Comparison of ENCODE assay signal across 15 cellular contexts in the genomic region with DNA sequence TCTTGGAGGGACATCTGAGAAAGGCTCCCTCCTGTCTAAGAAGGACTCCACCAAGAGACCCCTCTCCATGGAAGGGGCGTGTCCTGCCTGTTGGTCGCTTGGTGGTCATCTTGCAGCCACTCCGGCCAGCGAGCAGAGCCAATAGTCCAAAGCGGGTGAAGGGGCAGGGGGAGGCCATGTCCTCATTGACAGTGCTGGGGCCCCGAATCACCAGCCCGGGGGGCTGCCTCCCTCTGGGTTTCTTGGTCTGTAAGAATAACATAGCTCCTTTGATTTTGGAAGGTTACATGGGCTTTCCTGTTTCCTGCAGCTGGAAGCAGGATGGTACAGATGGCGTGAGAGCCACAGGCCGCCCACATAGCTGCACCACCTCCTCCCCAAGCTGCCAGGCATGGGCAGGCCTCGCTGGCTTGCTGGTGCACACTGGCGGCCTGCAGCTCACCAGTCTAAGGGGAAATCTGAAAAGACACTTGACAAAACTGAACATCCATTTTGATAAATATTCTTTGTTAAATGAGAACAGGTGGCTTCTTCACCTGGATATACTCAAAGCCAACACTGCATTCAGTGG.
"Had no signal": no experiment of that assay in that cellular context is flagged by ENCODE, and none has a peak within 500 bp of the region (broad histone marks: within the 10 kb centered on the region; RNA-seq: fewer than 3 reads in every experiment).

No MANE protein-coding gene starts in this region.

- H3K27ac Mint-ChIP-seq: activated CD4-positive, alpha-beta memory T cell treated with anti-CD3 and anti-CD28 coated beads, Interleukin-2, amount 10 ng/mL, durations not matched to agents 7 days and 5 days; activated CD4-positive, alpha-beta T cell treated with anti-CD3 and anti-CD28 coated beads for 36 hours; activated naive CD4-positive, alpha-beta T cell treated with anti-CD3 and anti-CD28 coated beads, Interleukin-2, amount 10 ng/mL, durations not matched to agents 7 days and 5 days; mesothelial cell of epicardium; stimulated activated naive CD8-positive, alpha-beta T cell treated with anti-CD3 and anti-CD28 coated beads, Interleukin-15, amount 100 ng/mL, for 72 hours; T-helper 1 cell treated with Interleukin-12 subunit alpha and Interleukin-12 subunit beta and Interleukin-4 antibody, amounts not matched to agents 30 μg/mL and 1 μg/mL, for 36 hours had no signal

- ATAC-seq: activated CD4-positive, alpha-beta T cell treated with anti-CD3 and anti-CD28 coated beads for 36 hours; stimulated activated naive CD8-positive, alpha-beta T cell treated with anti-CD3 and anti-CD28 coated beads, Interleukin-15, amount 100 ng/mL, for 72 hours had no signal

- H3K9me3 Mint-ChIP-seq: activated CD4-positive, alpha-beta memory T cell treated with anti-CD3 and anti-CD28 coated beads, Interleukin-2, amount 10 ng/mL, durations not matched to agents 7 days and 5 days; activated naive CD4-positive, alpha-beta T cell treated with anti-CD3 and anti-CD28 coated beads, Interleukin-2, amount 10 ng/mL, durations not matched to agents 7 days and 5 days; mesothelial cell of epicardium; stimulated activated naive CD8-positive, alpha-beta T cell treated with anti-CD3 and anti-CD28 coated beads, Interleukin-15, amount 100 ng/mL, for 72 hours; T-helper 1 cell treated with Interleukin-12 subunit alpha and Interleukin-12 subunit beta and Interleukin-4 antibody, amounts not matched to agents 30 μg/mL and 1 μg/mL, for 36 hours had no signal

- H3K4me3 Mint-ChIP-seq: activated CD4-positive, alpha-beta memory T cell treated with anti-CD3 and anti-CD28 coated beads, Interleukin-2, amount 10 ng/mL, durations not matched to agents 7 days and 5 days; activated CD4-positive, alpha-beta T cell treated with anti-CD3 and anti-CD28 coated beads for 36 hours; activated naive CD4-positive, alpha-beta T cell treated with anti-CD3 and anti-CD28 coated beads, Interleukin-2, amount 10 ng/mL, durations not matched to agents 7 days and 5 days; mesothelial cell of epicardium; stimulated activated naive CD8-positive, alpha-beta T cell treated with anti-CD3 and anti-CD28 coated beads, Interleukin-15, amount 100 ng/mL, for 72 hours; T-helper 1 cell treated with Interleukin-12 subunit alpha and Interleukin-12 subunit beta and Interleukin-4 antibody, amounts not matched to agents 30 μg/mL and 1 μg/mL, for 36 hours had no signal

- H3K9me3 ChIP-seq: sigmoid colon, spleen, thoracic aorta had no signal

- H3K4me3 ChIP-seq: sigmoid colon, spleen, thoracic aorta had no signal

- H3K36me3 Mint-ChIP-seq: activated naive CD4-positive, alpha-beta T cell treated with anti-CD3 and anti-CD28 coated beads, Interleukin-2, amount 10 ng/mL, durations not matched to agents 7 days and 5 days; mesothelial cell of epicardium had no signal

- DNase-seq: activated CD4-positive, alpha-beta memory T cell treated with anti-CD3 and anti-CD28 coated beads, Interleukin-2, amount 10 ng/mL, durations not matched to agents 7 days and 5 days; activated CD4-positive, alpha-beta T cell treated with anti-CD3 and anti-CD28 coated beads for 36 hours; activated naive CD4-positive, alpha-beta T cell treated with anti-CD3 and anti-CD28 coated beads, Interleukin-2, amount 10 ng/mL, durations not matched to agents 7 days and 5 days; activated T-cell treated with anti-CD3 and anti-CD28 coated beads for 4 hours; foreskin fibroblast; hypothalamus; sigmoid colon; spleen; stimulated activated naive CD8-positive, alpha-beta T cell treated with anti-CD3 and anti-CD28 coated beads, Interleukin-15, amount 100 ng/mL, for 72 hours had no signal

- H3K36me3 ChIP-seq: sigmoid colon, spleen, thoracic aorta had no signal

- H3K27me3 ChIP-seq: sigmoid colon had no signal

- FAIRE-seq: astrocyte, bronchial epithelial cell, endothelial cell of umbilical vein had no signal

- H3K27ac ChIP-seq: sigmoid colon, spleen, thoracic aorta had no signal
